Comparison of ENCODE assay signal across 25 cellular contexts in the genomic region with DNA sequence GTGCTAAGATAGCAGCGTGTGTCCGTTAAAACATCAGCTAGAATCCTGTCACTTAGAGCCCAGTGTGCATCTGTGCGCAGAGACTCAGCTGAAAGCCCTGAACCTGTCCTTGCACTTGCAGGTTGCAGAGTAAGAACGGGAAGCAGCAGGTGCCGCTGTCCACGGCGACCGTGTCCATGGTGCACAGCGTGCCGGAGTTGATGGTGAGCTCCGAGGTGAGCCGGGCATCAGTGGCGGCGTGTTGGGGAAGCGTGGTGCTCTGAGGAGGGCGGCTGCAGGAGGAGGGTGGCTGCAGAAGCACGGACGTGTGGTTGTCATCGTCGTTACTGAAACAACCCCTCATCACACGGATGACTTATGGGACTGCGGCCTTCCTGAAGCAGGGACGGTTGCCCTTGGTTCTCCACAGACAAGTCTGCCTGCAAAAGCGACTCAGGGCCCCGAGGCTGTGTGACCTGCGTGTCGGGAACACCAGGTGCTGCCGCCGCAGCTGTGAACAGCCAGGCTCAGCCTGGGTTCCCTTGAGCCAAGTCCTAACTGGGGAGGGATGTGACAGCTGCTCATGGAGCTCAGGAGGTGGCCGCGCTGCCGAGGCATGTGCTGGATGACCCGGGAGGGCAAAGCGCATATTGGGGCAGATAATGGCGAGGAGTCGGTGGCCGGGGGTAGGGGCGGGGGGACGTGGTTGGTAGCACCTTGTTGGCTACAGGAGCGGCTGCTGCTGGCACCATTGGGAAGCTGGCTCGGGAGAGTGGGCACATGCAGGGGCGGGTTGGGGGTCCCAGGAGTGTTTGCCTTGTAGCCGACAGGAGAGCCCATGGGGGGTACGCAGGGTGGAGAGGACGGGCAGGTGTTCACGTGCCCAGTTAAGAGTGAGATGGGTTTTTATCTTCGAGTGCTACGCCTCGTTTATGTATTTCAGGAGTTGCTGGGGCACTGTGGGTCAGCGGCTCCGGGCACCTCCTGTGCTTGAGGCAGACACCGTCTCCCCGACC.
"Had no signal": no experiment of that assay in that cellular context is flagged by ENCODE, and none has a peak within 500 bp of the region (broad histone marks: within the 10 kb centered on the region; RNA-seq: fewer than 3 reads in every experiment).

No MANE protein-coding gene starts in this region.

- H3K4me1 ChIP-seq: adrenal gland, foreskin keratinocyte, testis, uterus had no signal

- DNase-seq: activated CD4-positive, alpha-beta T cell treated with anti-CD3 and anti-CD28 coated beads for 4 hours; activated CD4-positive, alpha-beta T cell treated with anti-CD3 and anti-CD28 coated beads, Interleukin-2, amount 50 U/mL, for 4 hours; activated naive CD4-positive, alpha-beta T cell; activated naive CD8-positive, alpha-beta T cell treated with anti-CD3 and anti-CD28 coated beads for 36 hours; activated T-cell treated with anti-CD3 and anti-CD28 coated beads for 4 hours; adrenal gland; central memory CD4-positive, alpha-beta T cell; dermis blood vessel endothelial cell; effector CD4-positive, alpha-beta T cell; foreskin keratinocyte; heart right ventricle; ovary; right cardiac atrium; stimulated activated CD4-positive, alpha-beta T cell treated with anti-CD3 and anti-CD28 coated beads, Interleukin-12 subunit alpha, Interleukin-12 subunit beta, amount 100 ng/mL, for 4 hours; stimulated activated CD4-positive, alpha-beta T cell treated with anti-CD3 and anti-CD28 coated beads, Interleukin-4, amount 100 ng/mL, for 1 hour; stimulated activated naive CD8-positive, alpha-beta T cell treated with anti-CD3 and anti-CD28 coated beads, Interleukin-15, Interleukin-2, amounts not matched to agents 100 U/mL and 50 U/mL, for 24 hours; T-helper 1 cell; testis; transverse colon; uterus had no signal

- H3K9me3 ChIP-seq: adrenal gland, esophagus muscularis mucosa, mucosa of descending colon, neutrophil, ovary, testis, transverse colon, uterus had no signal

- H3K4me3 ChIP-seq: adrenal gland, esophagus muscularis mucosa, heart right ventricle, lung, mucosa of descending colon, ovary, testis, transverse colon, uterus had no signal

- H3K9me3 Mint-ChIP-seq: activated naive CD8-positive, alpha-beta T cell treated with anti-CD3 and anti-CD28 coated beads for 36 hours; natural killer cell treated with Interleukin-12 subunit alpha and Interleukin-12 subunit beta and Interleukin-15 and Interleukin-18, amount 100 ng/mL, for 72 hours had no signal

- H3K27me3 ChIP-seq: adrenal gland, esophagus muscularis mucosa, foreskin keratinocyte, heart right ventricle, neutrophil, ovary, testis, transverse colon, uterus had no signal

- H3K27me3 Mint-ChIP-seq: activated naive CD8-positive, alpha-beta T cell treated with anti-CD3 and anti-CD28 coated beads for 36 hours; natural killer cell treated with Interleukin-12 subunit alpha and Interleukin-12 subunit beta and Interleukin-15 and Interleukin-18, amount 100 ng/mL, for 72 hours had no signal

- H3K27ac ChIP-seq: adrenal gland, esophagus muscularis mucosa, foreskin keratinocyte, heart right ventricle, neutrophil, ovary, testis, transverse colon, uterus had no signal

- H3K27ac Mint-ChIP-seq: activated naive CD8-positive, alpha-beta T cell treated with anti-CD3 and anti-CD28 coated beads for 36 hours; natural killer cell treated with Interleukin-12 subunit alpha and Interleukin-12 subunit beta and Interleukin-15 and Interleukin-18, amount 100 ng/mL, for 72 hours had no signal

- ATAC-seq: foreskin keratinocyte, mucosa of descending colon, right cardiac atrium had no signal

- H3K36me3 ChIP-seq: ovary, uterus had no signal

- H3K4me3 Mint-ChIP-seq: activated naive CD8-positive, alpha-beta T cell treated with anti-CD3 and anti-CD28 coated beads for 36 hours; natural killer cell treated with Interleukin-12 subunit alpha and Interleukin-12 subunit beta and Interleukin-15 and Interleukin-18, amount 100 ng/mL, for 72 hours had no signal
